ENCODE assay signal across 12 cellular contexts in genomic region chr5:153358315-153358976, GRCh38.
DNase-seq lines count a peak whose midpoint lies in the region; ATAC-seq and TF ChIP-seq lines count a peak whose summit lies in the region.
"Had no signal": no experiment of that assay in that cellular context is flagged by ENCODE, and none has a peak within 500 bp of the region (broad histone marks: within the 10 kb centered on the region; RNA-seq: fewer than 3 reads in every experiment).

No MANE protein-coding gene starts in this region.

- peak overlapping the region; percentile 12 for H3K4me3 Mint-ChIP-seq in activated naive CD8-positive, alpha-beta T cell treated with anti-CD3 and anti-CD28 coated beads, Interleukin-2, amount 50 U/mL, for 24 hours
- H3K4me3 Mint-ChIP-seq: stimulated activated naive CD8-positive, alpha-beta T cell treated with anti-CD3 and anti-CD28 coated beads, Interleukin-15, Interleukin-2, amounts not matched to agents 100 ng/mL and 50 ng/mL, for 24 hours had no signal

- H3K9me3 Mint-ChIP-seq in activated naive CD8-positive, alpha-beta T cell treated with anti-CD3 and anti-CD28 coated beads, Interleukin-2, amount 50 U/mL, for 24 hours: peaks cover 6% of the 10 kb centered on the region

- H3K36me3 Mint-ChIP-seq in activated naive CD8-positive, alpha-beta T cell treated with anti-CD3 and anti-CD28 coated beads, Interleukin-2, amount 50 U/mL, for 24 hours (ENCODE audit: low read depth): no peaks in the 10 kb centered on the region

- H3K27me3 ChIP-seq in adrenal gland: no peaks in the 10 kb centered on the region
- H3K27me3 ChIP-seq: esophagus squamous epithelium had no signal

- intact Hi-C loops in adrenal gland (cut with DNase I): no loop called here

- no peaks in the 10 kb centered on the region for H3K36me3 ChIP-seq in adrenal gland (replicated peaks in 1 of 2)
- H3K36me3 ChIP-seq: esophagus squamous epithelium had no signal

- no peaks in the 10 kb centered on the region for H3K9me3 ChIP-seq in adrenal gland (replicated peaks in 1 of 3)
- H3K9me3 ChIP-seq: esophagus squamous epithelium had no signal

- TF ChIP-seq CTCF in adrenal gland (IDR thresholded peaks at IDR 0.05): no peak

- DNase-seq in activated naive CD8-positive, alpha-beta T cell treated with anti-CD3 and anti-CD28 coated beads, Interleukin-2, amount 50 U/mL, for 24 hours: no peak
- DNase-seq in SW 1271 (lab: John Stamatoyannopoulos, UW) (no peak), adrenal gland (no peak), DMS79 (lab: John Stamatoyannopoulos, UW) (no peak), cerebellar cortex (ENCODE audit: low spot score) (no peak)
- DNase-seq: esophagus squamous epithelium, NCI-H226 had no signal

- no peak overlapping the region for H3K4me3 ChIP-seq in adrenal gland
- H3K4me3 ChIP-seq: esophagus squamous epithelium, smooth muscle cell had no signal

- no peak overlapping the region for H3K27ac ChIP-seq in adrenal gland
- H3K27ac ChIP-seq: esophagus squamous epithelium had no signal

- H3K27ac Mint-ChIP-seq in activated naive CD8-positive, alpha-beta T cell treated with anti-CD3 and anti-CD28 coated beads, Interleukin-2, amount 50 U/mL, for 24 hours: peak overlapping the region; percentile 26
- H3K27ac Mint-ChIP-seq: stimulated activated naive CD8-positive, alpha-beta T cell treated with anti-CD3 and anti-CD28 coated beads, Interleukin-15, Interleukin-2, amounts not matched to agents 100 ng/mL and 50 ng/mL, for 24 hours had no signal

- no peaks in the 10 kb centered on the region for H3K4me1 ChIP-seq in adrenal gland (replicated peaks in 1 of 2)
- H3K4me1 ChIP-seq: esophagus squamous epithelium had no signal

- peaks cover 23% of the 10 kb centered on the region for H3K4me1 Mint-ChIP-seq in activated naive CD8-positive, alpha-beta T cell treated with anti-CD3 and anti-CD28 coated beads, Interleukin-2, amount 50 U/mL, for 24 hours

- ATAC-seq in GM18517 (IDR thresholded peaks at IDR 0.05; ENCODE audit: unreplicated experiment) (peak; percentile 92), GM19468 (IDR thresholded peaks at IDR 0.05; ENCODE audit: extremely low read depth, unreplicated experiment) (peak; percentile 85), HG03039 (IDR thresholded peaks at IDR 0.05; ENCODE audit: unreplicated experiment) (peak; percentile 77)
- ATAC-seq in activated naive CD8-positive, alpha-beta T cell treated with anti-CD3 and anti-CD28 coated beads, Interleukin-2, amount 50 U/mL, for 24 hours: peak; percentile 36

- no peak for TF ChIP-seq POLR2A in adrenal gland (IDR thresholded peaks at IDR 0.05)

- H3K27me3 Mint-ChIP-seq in activated naive CD8-positive, alpha-beta T cell treated with anti-CD3 and anti-CD28 coated beads, Interleukin-2, amount 50 U/mL, for 24 hours: peaks cover 3% of the 10 kb centered on the region
- H3K27me3 Mint-ChIP-seq: stimulated activated naive CD8-positive, alpha-beta T cell treated with anti-CD3 and anti-CD28 coated beads, Interleukin-15, Interleukin-2, amounts not matched to agents 100 ng/mL and 50 ng/mL, for 24 hours had no signal

- 62 to 76% (median 64%) methylated on average over 3 of the region's 3 CpGs for WGBS in adrenal gland, 4 donors

Comparison
In these comparisons a context has a peak if more than half of its experiments do, and no peak if none do; other contexts are left out.
1. ATAC-seq: peak in every context shown above with its lines; median percentile 92 in GM18517; 85 in GM19468; 77 in HG03039; 36 in activated naive CD8-positive, alpha-beta T cell treated with anti-CD3 and anti-CD28 coated beads, Interleukin-2, amount 50 U/mL, for 24 hours.